In the genomic region with DNA sequence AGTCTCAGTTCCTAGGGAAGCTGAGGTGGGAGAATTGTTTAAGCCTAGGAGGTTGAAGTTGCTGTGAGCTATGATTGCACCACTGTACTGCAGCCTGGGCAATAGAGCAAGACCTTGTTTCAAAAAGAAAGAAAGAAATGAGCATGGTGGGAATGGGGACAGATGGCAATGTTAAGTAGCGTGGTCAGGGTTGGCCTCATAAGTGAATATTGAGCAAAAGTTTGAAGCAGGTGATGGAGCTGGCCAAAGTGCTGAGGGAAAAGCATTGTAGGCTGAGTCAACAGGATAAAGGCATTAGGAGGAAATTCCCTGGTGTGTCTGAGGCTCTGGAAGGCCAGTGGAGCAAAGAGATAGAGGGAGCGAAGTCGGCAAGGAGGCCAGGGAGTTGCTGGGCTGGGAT, we compare ENCODE assay signal across 6 cellular contexts.
A peak's percentile ranks its signal among the peaks of the same experiment; 100 is the strongest.
DNase-seq lines count a peak whose midpoint lies in the region; ATAC-seq, FAIRE-seq and TF ChIP-seq lines count a peak whose summit lies in the region.
"Not testable (repeated sequence)": the region's sequence is repeated elsewhere in the genome, so short reads cannot be mapped to it uniquely, and the experiment has no call there.

No MANE protein-coding gene starts in this region.

- H3K27me3 Mint-ChIP-seq in GM23338 (ENCODE audit: insufficient read depth, low read depth, poor library complexity); stimulated activated memory B cell treated with anti-CD40 and anti-IgM and Interleukin-4, amounts not matched to agents 10 μg/mL and 1 μg/mL and 100 μg/mL, for 72 hours: not testable (repeated sequence)

- not testable (repeated sequence) for H3K4me2 ChIP-seq in GM23338; SK-N-SH; GM12878 (ENCODE audit: control insufficient read depth, insufficient read depth)
- peak overlapping the region; percentile 24 for H3K4me2 ChIP-seq in OCI-LY3 (ENCODE audit: low read length)

- not testable (repeated sequence) for H3K27ac Mint-ChIP-seq in GM23338
- peak overlapping the region; percentile 6 for H3K27ac Mint-ChIP-seq in stimulated activated memory B cell treated with anti-CD40 and anti-IgM and Interleukin-4, amounts not matched to agents 10 μg/mL and 1 μg/mL and 100 μg/mL, for 72 hours

- not testable (repeated sequence) for H3K9ac ChIP-seq in OCI-LY3 (ENCODE audit: low read length); SK-N-SH; GM12878 (ENCODE audit: control insufficient read depth, insufficient read depth, low read length)

- not testable (repeated sequence) for H3K9me3 ChIP-seq in OCI-LY3 (ENCODE audit: insufficient read depth, low read length); SK-N-SH; GM12878 (replicated peaks; ENCODE audit: control insufficient read depth, insufficient read depth, low read length)

- not testable (repeated sequence) for H3K4me3 Mint-ChIP-seq in GM23338; stimulated activated memory B cell treated with anti-CD40 and anti-IgM and Interleukin-4, amounts not matched to agents 10 μg/mL and 1 μg/mL and 100 μg/mL, for 72 hours

- SMC1A ChIA-PET in GM12878 (lab: Charles Lee; ENCODE audit: uncharacterized antibody, unreplicated experiment), result not testable (repeated sequence)

- RAD21 ChIA-PET in GM12878 (lab: Charles Lee; ENCODE audit: unreplicated experiment), result not testable (repeated sequence)

- not testable (repeated sequence) for H3K9me3 Mint-ChIP-seq in GM23338; stimulated activated memory B cell treated with anti-CD40 and anti-IgM and Interleukin-4, amounts not matched to agents 10 μg/mL and 1 μg/mL and 100 μg/mL, for 72 hours

- not testable (repeated sequence) for H3K79me2 ChIP-seq in GM23338 (replicated peaks; ENCODE audit: insufficient read depth); OCI-LY3 (ENCODE audit: low read length); SK-N-SH (ENCODE audit: insufficient read depth); GM12878 (ENCODE audit: control insufficient read depth, insufficient read depth, low read length)

- H3K4me1 Mint-ChIP-seq in GM23338; stimulated activated memory B cell treated with anti-CD40 and anti-IgM and Interleukin-4, amounts not matched to agents 10 μg/mL and 1 μg/mL and 100 μg/mL, for 72 hours: not testable (repeated sequence)

- H4K20me1 ChIP-seq in GM23338 (replicated peaks; ENCODE audit: insufficient read depth); OCI-LY3 (ENCODE audit: insufficient read depth, low read length); SK-N-SH (ENCODE audit: insufficient read depth); GM12878 (ENCODE audit: control insufficient read depth, insufficient read depth): not testable (repeated sequence)

- DNase-seq in GM23338 (ENCODE audit: low spot score); SK-N-SH; GM12878 (ENCODE audit: low read depth, low spot score): not testable (repeated sequence)
- DNase-seq in myocyte (ENCODE audit: low read depth), result peak; percentile 26

- not testable (repeated sequence) for TF ChIP-seq RAD21 in SK-N-SH (IDR thresholded peaks at IDR 0.05; ENCODE audit: low read length); GM12878 (IDR thresholded peaks at IDR 0.05; ENCODE audit: insufficient read depth, low read depth, low read length)

- not testable (repeated sequence) for FAIRE-seq in GM12878 (lab: Jason Lieb, UNC)

- not testable (repeated sequence) for ATAC-seq in GM23338; GM12878; stimulated activated memory B cell treated with anti-CD40 and anti-IgM and Interleukin-4, amounts not matched to agents 10 μg/mL and 1 μg/mL and 100 μg/mL, for 72 hours

- not testable (repeated sequence) for H3K36me3 ChIP-seq in GM23338 (ENCODE audit: insufficient read depth); OCI-LY3 (replicated peaks; ENCODE audit: low read depth, low read length); SK-N-SH (replicated peaks in 1 of 2; ENCODE audit: control insufficient read depth in 1 of 2, insufficient read depth in 2 of 2, low read length in 1 of 2); GM12878 (ENCODE audit: control insufficient read depth in 2 of 2, insufficient read depth in 2 of 2, low read length in 1 of 2)

- CTCF ChIA-PET in SK-N-SH (lab: Yijun Ruan, JAX), result not testable (repeated sequence)
- CTCF ChIA-PET in GM12878 (lab: Yijun Ruan, JAX), result interaction anchor here (0.7 kb wide), 1 partner anchor 1753 kb away, joined by 3 read pairs; no protein-coding TSS in a partner anchor

- intact Hi-C loops in GM12878 (cut with micrococcal nuclease; ENCODE audit: unreplicated experiment), result not testable (repeated sequence)

- H3K27me3 ChIP-seq in GM23338 (ENCODE audit: insufficient read depth); OCI-LY3 (ENCODE audit: low read depth, low read length); SK-N-SH (ENCODE audit: insufficient read depth); GM12878 (replicated peaks in 1 of 2; ENCODE audit: control insufficient read depth in 2 of 2, insufficient read depth in 2 of 2, low read length in 1 of 2): not testable (repeated sequence)

- H3K27ac ChIP-seq in GM23338 (ENCODE audit: low read depth); OCI-LY3 (ENCODE audit: low read length); SK-N-SH (ENCODE audit: low read depth in 2 of 2, low read length in 1 of 2); GM12878 (ENCODE audit: control insufficient read depth, insufficient read depth): not testable (repeated sequence)

- H3K36me3 Mint-ChIP-seq in GM23338 (ENCODE audit: low read depth), result not testable (repeated sequence)
- peaks cover 26% of the 10 kb centered on the region for H3K36me3 Mint-ChIP-seq in stimulated activated memory B cell treated with anti-CD40 and anti-IgM and Interleukin-4, amounts not matched to agents 10 μg/mL and 1 μg/mL and 100 μg/mL, for 72 hours

- H3K4me1 ChIP-seq in GM23338 (ENCODE audit: insufficient read depth); OCI-LY3 (ENCODE audit: low read length); SK-N-SH (ENCODE audit: control insufficient read depth in 1 of 2, insufficient read depth in 2 of 2, low read depth in 1 of 2, low read length in 1 of 2); GM12878 (ENCODE audit: control insufficient read depth, insufficient read depth, low read length): not testable (repeated sequence)

- POLR2A ChIA-PET in SK-N-SH (lab: Yijun Ruan, JAX); GM12878 (lab: Charles Lee): not testable (repeated sequence)

- not testable (repeated sequence) for H3K4me3 ChIP-seq in GM23338; OCI-LY3 (ENCODE audit: low read length); SK-N-SH (ENCODE audit: low read depth in 2 of 2, low read length in 1 of 2); GM12878

- H2AFZ ChIP-seq in GM23338; OCI-LY3 (ENCODE audit: low read depth, low read length); SK-N-SH (ENCODE audit: low read depth); GM12878 (ENCODE audit: control insufficient read depth, low read depth, low read length): not testable (repeated sequence)

- H3K9me2 ChIP-seq in GM23338 (ENCODE audit: insufficient read depth); SK-N-SH: not testable (repeated sequence)

- not testable (repeated sequence) for BruUV-seq in GM12878 (replicated peaks; lab: Mats Ljungman, UMichigan)

- not testable (repeated sequence) for TF ChIP-seq POLR2A in GM12878 (IDR thresholded peaks at IDR 0.05; ENCODE audit: low read depth, low read length)

- WGBS in SK-N-SH (ENCODE audit: low lambda C conversion rate), result 96% methylated on average over 3 of the region's 3 CpGs
- WGBS in GM12878 (ENCODE audit: insufficient coverage, insufficient replicate concordance, low lambda C conversion rate, missing lambda C conversion rate), result 67% methylated on average over 3 of the region's 3 CpGs

- in situ Hi-C loops in GM12878 (cut with MboI), result not testable (repeated sequence)

- TF ChIP-seq EP300 in SK-N-SH (IDR thresholded peaks at IDR 0.05; ENCODE audit: borderline replicate concordance in 1 of 2, low read depth in 1 of 2, low read length in 1 of 2); GM12878 (IDR thresholded peaks at IDR 0.05; ENCODE audit: borderline replicate concordance in 1 of 2, control insufficient read depth in 1 of 2, low read depth in 2 of 2, low read length in 2 of 2): not testable (repeated sequence)

- TF ChIP-seq CTCF in GM23338 (conservative IDR thresholded peaks at IDR 0.05; ENCODE audit: low read depth in 2 of 2); OCI-LY3 (IDR thresholded peaks at IDR 0.05; ENCODE audit: low read depth, low read length); SK-N-SH (IDR thresholded peaks at IDR 0.05); GM12878 (IDR thresholded peaks at IDR 0.05 in 2 of 3, conservative IDR thresholded peaks at IDR 0.05 in 1 of 3; ENCODE audit: control insufficient read depth in 2 of 3, extremely low read depth in 1 of 3, insufficient read depth in 1 of 3, low read depth in 3 of 3, low read length in 3 of 3): not testable (repeated sequence)

- H3F3A ChIP-seq in GM23338 (replicated peaks; ENCODE audit: low read depth); SK-N-SH (replicated peaks; ENCODE audit: insufficient read depth): not testable (repeated sequence)
